Comparison of ENCODE assay signal across 36 cellular contexts in genomic region chr1:229975047-229975446, GRCh38.
"Had no signal": no experiment of that assay in that cellular context is flagged by ENCODE, and none has a peak within 500 bp of the region (broad histone marks: within the 10 kb centered on the region; RNA-seq: fewer than 3 reads in every experiment).

No MANE protein-coding gene starts in this region.

- DNase-seq: Karpas-422, Kasumi-1, MG63, MM.1S, MV-4-11, NCI-H1048, NCI-H1092, NCI-H1092 treated with DMSO at 0.1 percent for 48 hours, NCI-H1105, NCI-H1105 treated with DMSO at 0.1 percent for 48 hours, NCI-H1417, NCI-H1417 treated with DMSO at 0.1 percent for 48 hours, NCI-H1436, NCI-H1436 treated with DMSO at 0.1 percent for 48 hours, NCI-H146, NCI-H1694, NCI-H1694 treated with DMSO at 0.1 percent for 48 hours, NCI-H187, NCI-H187 treated with DMSO at 0.1 percent for 48 hours, NCI-H1930, NCI-H2029, NCI-H2029 treated with DMSO at 0.1 percent for 48 hours, NCI-H2081, NCI-H2081 treated with DMSO at 0.1 percent for 48 hours, NCI-H2107, NCI-H2171, NCI-H2171 treated with DMSO at 0.1 percent for 48 hours, NCI-H2227 treated with DMSO at 0.1 percent for 48 hours, NCI-H226, NCI-H345, NCI-H446, NCI-H446 treated with DMSO at 0.1 percent for 48 hours, NCI-H510A, NCI-H510A treated with DMSO at 0.1 percent for 48 hours, NCI-H524, NCI-H524 treated with DMSO at 0.1 percent for 48 hours had no signal

- H3K36me3 ChIP-seq: MG63 had no signal

- H3K4me3 ChIP-seq: MG63 had no signal
